Comparison of ENCODE assay signal across 1 cellular context in the genomic region with DNA sequence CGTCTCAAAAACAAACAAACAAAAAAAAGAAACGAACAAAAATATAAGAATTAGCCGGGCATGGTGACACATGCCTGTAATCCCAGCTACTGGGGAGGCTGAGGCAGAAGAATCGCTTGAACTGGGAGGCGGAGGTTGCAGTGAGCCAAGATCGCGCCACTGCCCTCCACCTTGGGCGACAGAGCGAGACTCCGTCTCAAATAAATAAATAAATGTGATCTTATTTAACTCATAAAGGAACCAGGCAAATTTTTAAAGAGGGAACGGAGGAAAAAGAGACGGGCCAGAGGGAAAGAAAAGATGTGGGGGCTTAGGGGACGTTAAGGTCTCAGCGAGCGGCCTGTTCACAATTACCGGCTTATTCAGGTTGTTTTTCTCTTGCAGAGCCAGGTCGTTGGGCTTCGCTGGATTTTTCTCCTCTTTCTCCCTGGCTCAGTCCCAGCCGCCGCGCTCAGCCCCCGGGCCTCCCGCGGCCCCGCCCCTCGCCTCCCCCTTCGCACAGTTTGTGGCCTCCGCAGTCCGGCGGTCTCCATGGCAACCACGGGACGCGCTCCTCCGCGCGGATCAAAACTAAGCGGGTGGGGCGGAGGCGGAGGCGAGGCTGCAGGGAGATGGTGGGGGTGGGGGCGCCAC.
TF ChIP-seq lines count a peak whose summit lies in the region.

No MANE protein-coding gene starts in this region.

TF ChIP-seq in HepG2, 621 proteins besides CTCF, POLR2A, EP300 and RAD21 (continued from another document and continues in another):
- TF ChIP-seq, protein P1, sequence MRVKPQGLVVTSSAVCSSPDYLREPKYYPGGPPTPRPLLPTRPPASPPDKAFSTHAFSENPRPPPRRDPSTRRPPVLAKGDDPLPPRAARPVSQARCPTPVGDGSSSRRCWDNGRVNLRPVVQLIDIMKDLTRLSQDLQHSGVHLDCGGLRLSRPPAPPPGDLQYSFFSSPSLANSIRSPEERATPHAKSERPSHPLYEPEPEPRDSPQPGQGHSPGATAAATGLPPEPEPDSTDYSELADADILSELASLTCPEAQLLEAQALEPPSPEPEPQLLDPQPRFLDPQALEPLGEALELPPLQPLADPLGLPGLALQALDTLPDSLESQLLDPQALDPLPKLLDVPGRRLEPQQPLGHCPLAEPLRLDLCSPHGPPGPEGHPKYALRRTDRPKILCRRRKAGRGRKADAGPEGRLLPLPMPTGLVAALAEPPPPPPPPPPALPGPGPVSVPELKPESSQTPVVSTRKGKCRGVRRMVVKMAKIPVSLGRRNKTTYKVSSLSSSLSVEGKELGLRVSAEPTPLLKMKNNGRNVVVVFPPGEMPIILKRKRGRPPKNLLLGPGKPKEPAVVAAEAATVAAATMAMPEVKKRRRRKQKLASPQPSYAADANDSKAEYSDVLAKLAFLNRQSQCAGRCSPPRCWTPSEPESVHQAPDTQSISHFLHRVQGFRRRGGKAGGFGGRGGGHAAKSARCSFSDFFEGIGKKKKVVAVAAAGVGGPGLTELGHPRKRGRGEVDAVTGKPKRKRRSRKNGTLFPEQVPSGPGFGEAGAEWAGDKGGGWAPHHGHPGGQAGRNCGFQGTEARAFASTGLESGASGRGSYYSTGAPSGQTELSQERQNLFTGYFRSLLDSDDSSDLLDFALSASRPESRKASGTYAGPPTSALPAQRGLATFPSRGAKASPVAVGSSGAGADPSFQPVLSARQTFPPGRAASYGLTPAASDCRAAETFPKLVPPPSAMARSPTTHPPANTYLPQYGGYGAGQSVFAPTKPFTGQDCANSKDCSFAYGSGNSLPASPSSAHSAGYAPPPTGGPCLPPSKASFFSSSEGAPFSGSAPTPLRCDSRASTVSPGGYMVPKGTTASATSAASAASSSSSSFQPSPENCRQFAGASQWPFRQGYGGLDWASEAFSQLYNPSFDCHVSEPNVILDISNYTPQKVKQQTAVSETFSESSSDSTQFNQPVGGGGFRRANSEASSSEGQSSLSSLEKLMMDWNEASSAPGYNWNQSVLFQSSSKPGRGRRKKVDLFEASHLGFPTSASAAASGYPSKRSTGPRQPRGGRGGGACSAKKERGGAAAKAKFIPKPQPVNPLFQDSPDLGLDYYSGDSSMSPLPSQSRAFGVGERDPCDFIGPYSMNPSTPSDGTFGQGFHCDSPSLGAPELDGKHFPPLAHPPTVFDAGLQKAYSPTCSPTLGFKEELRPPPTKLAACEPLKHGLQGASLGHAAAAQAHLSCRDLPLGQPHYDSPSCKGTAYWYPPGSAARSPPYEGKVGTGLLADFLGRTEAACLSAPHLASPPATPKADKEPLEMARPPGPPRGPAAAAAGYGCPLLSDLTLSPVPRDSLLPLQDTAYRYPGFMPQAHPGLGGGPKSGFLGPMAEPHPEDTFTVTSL (CRISPR knock-in tag; IDR thresholded peaks at IDR 0.05; ENCODE audit: borderline replicate concordance) = no peak
- TF ChIP-seq TRIM24 (CRISPR knock-in tag; IDR thresholded peaks at IDR 0.05) (no peak), ATAD3A (CRISPR knock-in tag; IDR thresholded peaks at IDR 0.05) (no peak), ZNF546 (CRISPR knock-in tag; conservative IDR thresholded peaks at IDR 0.05) (no peak), KLF16 (CRISPR knock-in tag; IDR thresholded peaks at IDR 0.05) (peak in 1 of 2 experiments; percentile 43; a peak in 1 of 4 replicates), GATAD2A (CRISPR knock-in tag; IDR thresholded peaks at IDR 0.05) (no peak), SIN3A (IDR thresholded peaks at IDR 0.05; ENCODE audit: borderline replicate concordance, low read depth, low read length) (0 out of 2 replicates have a peak, but pooled peaks have one; percentile 62), ZNF253 (CRISPR knock-in tag; IDR thresholded peaks at IDR 0.05; ENCODE audit: borderline replicate concordance) (no peak), ZNF296 (CRISPR knock-in tag; conservative IDR thresholded peaks at IDR 0.05) (no peak), PCBP2 (optimal IDR thresholded peaks at IDR 0.05; ENCODE audit: low read depth, low read length, poor library complexity, severe bottlenecking) (no peak), ETV5 (CRISPR knock-in tag; IDR thresholded peaks at IDR 0.05; ENCODE audit: borderline replicate concordance) (no peak), RBM22 (optimal IDR thresholded peaks at IDR 0.05; ENCODE audit: low read length) (no peak), TEAD2 (CRISPR knock-in tag; IDR thresholded peaks at IDR 0.05) (no peak), FOXP1 (IDR thresholded peaks at IDR 0.05) (no peak), FOXP1 (CRISPR knock-in tag; IDR thresholded peaks at IDR 0.05) (no peak), ZFP90 (CRISPR knock-in tag; IDR thresholded peaks at IDR 0.05; ENCODE audit: borderline replicate concordance) (no peak), PRPF4 (IDR thresholded peaks at IDR 0.05; ENCODE audit: low read depth, low read length, poor library complexity, severe bottlenecking) (no peak), SAP130 (CRISPR knock-in tag; IDR thresholded peaks at IDR 0.05; ENCODE audit: low read depth) (peak; percentile 86), TARDBP (CRISPR knock-in tag; IDR thresholded peaks at IDR 0.05) (no peak), ZNF138 (CRISPR knock-in tag; IDR thresholded peaks at IDR 0.05; ENCODE audit: low read depth) (no peak), ZNF850 (CRISPR knock-in tag; conservative IDR thresholded peaks at IDR 0.05) (no peak), RFXANK (CRISPR knock-in tag; IDR thresholded peaks at IDR 0.05) (no peak), KAT2B (IDR thresholded peaks at IDR 0.05; ENCODE audit: borderline replicate concordance, low read depth, low read length) (no peak), NFRKB (IDR thresholded peaks at IDR 0.05) (no peak), MTF2 (CRISPR knock-in tag; IDR thresholded peaks at IDR 0.05; ENCODE audit: borderline replicate concordance) (no peak), ZSCAN29 (CRISPR knock-in tag; conservative IDR thresholded peaks at IDR 0.05) (0 out of 2 replicates have a peak, but pooled peaks have one; percentile 27), SOX13 (IDR thresholded peaks at IDR 0.05) (no peak), SOX13 (CRISPR knock-in tag; conservative IDR thresholded peaks at IDR 0.05 in 1 of 2, IDR thresholded peaks at IDR 0.05 in 1 of 2) (peak in 1 of 2 experiments; percentile 31; a peak in 2 of 4 replicates), ZNF333 (CRISPR knock-in tag; IDR thresholded peaks at IDR 0.05; ENCODE audit: borderline replicate concordance) (no peak), SP5 (CRISPR knock-in tag; IDR thresholded peaks at IDR 0.05; ENCODE audit: borderline replicate concordance, low read depth) (peak; percentile 90), BCL6 (CRISPR knock-in tag; IDR thresholded peaks at IDR 0.05) (0 out of 2 replicates have a peak, but pooled peaks have one; percentile 9), ZNF547 (CRISPR knock-in tag; IDR thresholded peaks at IDR 0.05) (no peak), RFX1 (IDR thresholded peaks at IDR 0.05) (peak; percentile 72), SMAD9 (CRISPR knock-in tag; IDR thresholded peaks at IDR 0.05) (no peak), FOXO1 (CRISPR knock-in tag; IDR thresholded peaks at IDR 0.05) (0 out of 2 replicates have a peak, but pooled peaks have one; percentile 41), ZNF441 (CRISPR knock-in tag; IDR thresholded peaks at IDR 0.05; ENCODE audit: borderline replicate concordance) (peak; percentile 72; the same call in 1 of the 2 replicates), ZNF562 (CRISPR knock-in tag; IDR thresholded peaks at IDR 0.05; ENCODE audit: borderline replicate concordance) (no peak), ZNF564 (CRISPR knock-in tag; IDR thresholded peaks at IDR 0.05) (peak; percentile 49; the same call in 1 of the 2 replicates), TOE1 (CRISPR knock-in tag; IDR thresholded peaks at IDR 0.05) (no peak), SIX4 (CRISPR knock-in tag; IDR thresholded peaks at IDR 0.05) (no peak), ZNF292 (CRISPR knock-in tag; IDR thresholded peaks at IDR 0.05; ENCODE audit: borderline replicate concordance, low read depth) (no peak), NFIC (IDR thresholded peaks at IDR 0.05; ENCODE audit: low read length) (no peak), ZNF772 (CRISPR knock-in tag; IDR thresholded peaks at IDR 0.05) (peak; percentile 35; the same call in 1 of the 2 replicates), PITX1 (CRISPR knock-in tag; IDR thresholded peaks at IDR 0.05) (peak; percentile 60)
- TF ChIP-seq, protein P2, sequence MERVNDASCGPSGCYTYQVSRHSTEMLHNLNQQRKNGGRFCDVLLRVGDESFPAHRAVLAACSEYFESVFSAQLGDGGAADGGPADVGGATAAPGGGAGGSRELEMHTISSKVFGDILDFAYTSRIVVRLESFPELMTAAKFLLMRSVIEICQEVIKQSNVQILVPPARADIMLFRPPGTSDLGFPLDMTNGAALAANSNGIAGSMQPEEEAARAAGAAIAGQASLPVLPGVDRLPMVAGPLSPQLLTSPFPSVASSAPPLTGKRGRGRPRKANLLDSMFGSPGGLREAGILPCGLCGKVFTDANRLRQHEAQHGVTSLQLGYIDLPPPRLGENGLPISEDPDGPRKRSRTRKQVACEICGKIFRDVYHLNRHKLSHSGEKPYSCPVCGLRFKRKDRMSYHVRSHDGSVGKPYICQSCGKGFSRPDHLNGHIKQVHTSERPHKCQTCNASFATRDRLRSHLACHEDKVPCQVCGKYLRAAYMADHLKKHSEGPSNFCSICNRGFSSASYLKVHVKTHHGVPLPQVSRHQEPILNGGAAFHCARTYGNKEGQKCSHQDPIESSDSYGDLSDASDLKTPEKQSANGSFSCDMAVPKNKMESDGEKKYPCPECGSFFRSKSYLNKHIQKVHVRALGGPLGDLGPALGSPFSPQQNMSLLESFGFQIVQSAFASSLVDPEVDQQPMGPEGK (CRISPR knock-in tag; IDR thresholded peaks at IDR 0.05) = peak; percentile 86
- TF ChIP-seq, protein P3, sequence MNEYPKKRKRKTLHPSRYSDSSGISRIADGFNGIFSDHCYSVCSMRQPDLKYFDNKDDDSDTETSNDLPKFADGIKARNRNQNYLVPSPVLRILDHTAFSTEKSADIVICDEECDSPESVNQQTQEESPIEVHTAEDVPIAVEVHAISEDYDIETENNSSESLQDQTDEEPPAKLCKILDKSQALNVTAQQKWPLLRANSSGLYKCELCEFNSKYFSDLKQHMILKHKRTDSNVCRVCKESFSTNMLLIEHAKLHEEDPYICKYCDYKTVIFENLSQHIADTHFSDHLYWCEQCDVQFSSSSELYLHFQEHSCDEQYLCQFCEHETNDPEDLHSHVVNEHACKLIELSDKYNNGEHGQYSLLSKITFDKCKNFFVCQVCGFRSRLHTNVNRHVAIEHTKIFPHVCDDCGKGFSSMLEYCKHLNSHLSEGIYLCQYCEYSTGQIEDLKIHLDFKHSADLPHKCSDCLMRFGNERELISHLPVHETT (CRISPR knock-in tag; conservative IDR thresholded peaks at IDR 0.05) = no peak
- TF ChIP-seq, protein P4, sequence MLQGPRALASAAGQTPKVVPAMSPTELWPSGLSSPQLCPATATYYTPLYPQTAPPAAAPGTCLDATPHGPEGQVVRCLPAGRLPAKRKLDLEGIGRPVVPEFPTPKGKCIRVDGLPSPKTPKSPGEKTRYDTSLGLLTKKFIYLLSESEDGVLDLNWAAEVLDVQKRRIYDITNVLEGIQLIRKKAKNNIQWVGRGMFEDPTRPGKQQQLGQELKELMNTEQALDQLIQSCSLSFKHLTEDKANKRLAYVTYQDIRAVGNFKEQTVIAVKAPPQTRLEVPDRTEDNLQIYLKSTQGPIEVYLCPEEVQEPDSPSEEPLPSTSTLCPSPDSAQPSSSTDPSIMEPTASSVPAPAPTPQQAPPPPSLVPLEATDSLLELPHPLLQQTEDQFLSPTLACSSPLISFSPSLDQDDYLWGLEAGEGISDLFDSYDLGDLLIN (CRISPR knock-in tag; IDR thresholded peaks at IDR 0.05; ENCODE audit: borderline replicate concordance) = no peak
- TF ChIP-seq, protein P5, sequence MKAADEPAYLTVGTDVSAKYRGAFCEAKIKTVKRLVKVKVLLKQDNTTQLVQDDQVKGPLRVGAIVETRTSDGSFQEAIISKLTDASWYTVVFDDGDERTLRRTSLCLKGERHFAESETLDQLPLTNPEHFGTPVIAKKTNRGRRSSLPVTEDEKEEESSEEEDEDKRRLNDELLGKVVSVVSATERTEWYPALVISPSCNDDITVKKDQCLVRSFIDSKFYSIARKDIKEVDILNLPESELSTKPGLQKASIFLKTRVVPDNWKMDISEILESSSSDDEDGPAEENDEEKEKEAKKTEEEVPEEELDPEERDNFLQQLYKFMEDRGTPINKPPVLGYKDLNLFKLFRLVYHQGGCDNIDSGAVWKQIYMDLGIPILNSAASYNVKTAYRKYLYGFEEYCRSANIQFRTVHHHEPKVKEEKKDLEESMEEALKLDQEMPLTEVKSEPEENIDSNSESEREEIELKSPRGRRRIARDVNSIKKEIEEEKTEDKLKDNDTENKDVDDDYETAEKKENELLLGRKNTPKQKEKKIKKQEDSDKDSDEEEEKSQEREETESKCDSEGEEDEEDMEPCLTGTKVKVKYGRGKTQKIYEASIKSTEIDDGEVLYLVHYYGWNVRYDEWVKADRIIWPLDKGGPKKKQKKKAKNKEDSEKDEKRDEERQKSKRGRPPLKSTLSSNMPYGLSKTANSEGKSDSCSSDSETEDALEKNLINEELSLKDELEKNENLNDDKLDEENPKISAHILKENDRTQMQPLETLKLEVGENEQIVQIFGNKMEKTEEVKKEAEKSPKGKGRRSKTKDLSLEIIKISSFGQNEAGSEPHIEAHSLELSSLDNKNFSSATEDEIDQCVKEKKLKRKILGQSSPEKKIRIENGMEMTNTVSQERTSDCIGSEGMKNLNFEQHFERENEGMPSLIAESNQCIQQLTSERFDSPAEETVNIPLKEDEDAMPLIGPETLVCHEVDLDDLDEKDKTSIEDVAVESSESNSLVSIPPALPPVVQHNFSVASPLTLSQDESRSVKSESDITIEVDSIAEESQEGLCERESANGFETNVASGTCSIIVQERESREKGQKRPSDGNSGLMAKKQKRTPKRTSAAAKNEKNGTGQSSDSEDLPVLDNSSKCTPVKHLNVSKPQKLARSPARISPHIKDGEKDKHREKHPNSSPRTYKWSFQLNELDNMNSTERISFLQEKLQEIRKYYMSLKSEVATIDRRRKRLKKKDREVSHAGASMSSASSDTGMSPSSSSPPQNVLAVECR (CRISPR knock-in tag; IDR thresholded peaks at IDR 0.05; ENCODE audit: borderline replicate concordance) = peak; percentile 62; the same call in 1 of the 2 replicates
- TF ChIP-seq, protein P6, sequence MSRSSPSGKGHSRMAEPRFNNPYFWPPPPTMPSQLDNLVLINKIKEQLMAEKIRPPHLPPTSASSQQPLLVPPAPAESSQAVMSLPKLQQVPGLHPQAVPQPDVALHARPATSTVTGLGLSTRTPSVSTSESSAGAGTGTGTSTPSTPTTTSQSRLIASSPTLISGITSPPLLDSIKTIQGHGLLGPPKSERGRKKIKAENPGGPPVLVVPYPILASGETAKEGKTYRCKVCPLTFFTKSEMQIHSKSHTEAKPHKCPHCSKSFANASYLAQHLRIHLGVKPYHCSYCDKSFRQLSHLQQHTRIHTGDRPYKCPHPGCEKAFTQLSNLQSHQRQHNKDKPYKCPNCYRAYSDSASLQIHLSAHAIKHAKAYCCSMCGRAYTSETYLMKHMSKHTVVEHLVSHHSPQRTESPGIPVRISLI (CRISPR knock-in tag; IDR thresholded peaks at IDR 0.05; ENCODE audit: borderline replicate concordance) = no peak
- TF ChIP-seq, protein P7, sequence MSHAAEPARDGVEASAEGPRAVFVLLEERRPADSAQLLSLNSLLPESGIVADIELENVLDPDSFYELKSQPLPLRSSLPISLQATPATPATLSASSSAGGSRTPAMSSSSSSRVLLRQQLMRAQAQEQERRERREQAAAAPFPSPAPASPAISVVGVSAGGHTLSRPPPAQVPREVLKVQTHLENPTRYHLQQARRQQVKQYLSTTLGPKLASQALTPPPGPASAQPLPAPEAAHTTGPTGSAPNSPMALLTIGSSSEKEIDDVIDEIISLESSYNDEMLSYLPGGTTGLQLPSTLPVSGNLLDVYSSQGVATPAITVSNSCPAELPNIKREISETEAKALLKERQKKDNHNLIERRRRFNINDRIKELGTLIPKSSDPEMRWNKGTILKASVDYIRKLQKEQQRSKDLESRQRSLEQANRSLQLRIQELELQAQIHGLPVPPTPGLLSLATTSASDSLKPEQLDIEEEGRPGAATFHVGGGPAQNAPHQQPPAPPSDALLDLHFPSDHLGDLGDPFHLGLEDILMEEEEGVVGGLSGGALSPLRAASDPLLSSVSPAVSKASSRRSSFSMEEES (CRISPR knock-in tag; IDR thresholded peaks at IDR 0.05) = no peak
